ENCODE assay signal across 1 cellular context in genomic region chr6:113190170-113190569, GRCh38.
TF ChIP-seq lines count a peak whose summit lies in the region.

No MANE protein-coding gene starts in this region.

TF ChIP-seq in WTC11, 78 proteins besides CTCF, POLR2A, EP300 and RAD21 (continued from another document):
- TF ChIP-seq ZNF425 (CRISPR knock-in tag; conservative IDR thresholded peaks at IDR 0.05), result no peak
